10 cellular contexts compared by ENCODE assay signal in the genomic region with DNA sequence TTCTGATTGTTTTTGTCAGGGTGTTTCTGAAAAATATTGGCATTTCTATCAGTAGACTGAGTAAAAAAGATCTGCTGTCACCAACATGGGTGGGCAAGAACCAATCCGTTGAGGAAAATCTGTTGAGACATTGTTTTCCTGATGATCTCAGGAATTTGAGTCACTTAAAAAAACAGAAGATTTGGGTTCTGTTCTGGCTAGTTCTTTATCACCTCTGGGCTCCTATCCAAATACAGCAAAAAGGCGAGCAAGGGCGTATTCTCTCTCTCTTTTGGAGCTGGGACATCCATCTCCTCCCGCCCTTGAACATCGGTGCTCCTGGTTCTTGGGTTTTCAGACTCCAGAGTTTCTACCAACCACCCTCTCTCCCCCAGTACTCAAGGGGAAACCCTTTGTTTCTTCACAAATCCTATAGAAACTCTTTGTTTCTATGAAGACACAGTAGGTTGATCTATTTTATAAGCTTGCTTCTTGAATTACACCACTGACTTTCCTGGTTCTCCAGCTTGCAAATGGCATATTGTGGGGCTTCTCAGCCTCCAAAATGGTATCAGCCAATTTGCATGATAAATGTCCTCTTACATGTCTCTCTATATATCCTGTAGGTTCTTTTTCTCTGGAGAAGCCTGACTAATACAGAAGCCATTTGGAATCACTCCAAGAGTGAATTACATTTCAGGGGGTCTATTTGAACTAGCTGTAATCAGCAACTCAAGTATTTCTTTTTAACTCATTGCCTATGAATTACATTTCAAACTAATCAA.
DNase-seq lines count a peak whose midpoint lies in the region; TF ChIP-seq lines count a peak whose summit lies in the region.
"Had no signal": no experiment of that assay in that cellular context is flagged by ENCODE, and none has a peak within 500 bp of the region (broad histone marks: within the 10 kb centered on the region; RNA-seq: fewer than 3 reads in every experiment).

No MANE protein-coding gene starts in this region.

- peak; percentile 18 for DNase-seq in NCI-H69 (lab: John Stamatoyannopoulos, UW)
- DNase-seq in choroid plexus epithelial cell (ENCODE audit: low read depth): peak; percentile 65
- no peak for DNase-seq in neural progenitor cell (ENCODE audit: low spot score)
- DNase-seq in stimulated activated CD4-positive, alpha-beta T cell treated with anti-CD3 and anti-CD28 coated beads, Interleukin-1b, Interleukin-23, amount 100 ng/mL, for 48 hours: no peak
- DNase-seq in COR-L47 (lab: John Stamatoyannopoulos, UW): no peak
- DNase-seq in effector CD4-positive, alpha-beta T cell: no peak
- DNase-seq in hypothalamus (lab: John Stamatoyannopoulos, UW): no peak
- DNase-seq: naive thymus-derived CD4-positive, alpha-beta T cell had no signal

- no peaks in the 10 kb centered on the region for H3K27me3 Mint-ChIP-seq in neural progenitor cell (ENCODE audit: insufficient read depth, low read depth)
- H3K27me3 Mint-ChIP-seq: stimulated activated memory B cell treated with anti-CD40 and anti-IgM and Interleukin-4, amounts not matched to agents 10 μg/mL and 1 μg/mL and 100 μg/mL, for 72 hours had no signal

- peaks cover 6% of the 10 kb centered on the region for H3K4me1 Mint-ChIP-seq in neural progenitor cell
- H3K4me1 Mint-ChIP-seq: naive thymus-derived CD4-positive, alpha-beta T cell; stimulated activated memory B cell treated with anti-CD40 and anti-IgM and Interleukin-4, amounts not matched to agents 10 μg/mL and 1 μg/mL and 100 μg/mL, for 72 hours had no signal

- H3K4me1 ChIP-seq in HEK293 (ENCODE audit: control insufficient read depth, insufficient read depth, low read length) (peaks cover 11% of the 10 kb centered on the region), neural progenitor cell (peaks cover 8% of the 10 kb centered on the region)

- H3K9ac ChIP-seq in neural progenitor cell: no peak overlapping the region

- H3K9me3 Mint-ChIP-seq in neural progenitor cell: no peaks in the 10 kb centered on the region

- TF ChIP-seq CTCF in HEK293 (tag by site-specific recombination; IDR thresholded peaks at IDR 0.05) (no peak), choroid plexus epithelial cell (conservative IDR thresholded peaks at IDR 0.05; ENCODE audit: low read depth, low read length) (no peak), neural progenitor cell (IDR thresholded peaks at IDR 0.05) (no peak)

- no peaks in the 10 kb centered on the region for H3K27me3 ChIP-seq in neural progenitor cell

- no peaks in the 10 kb centered on the region for H3K36me3 ChIP-seq in HEK293 (ENCODE audit: control insufficient read depth in 2 of 2, insufficient read depth in 1 of 2, low read length in 2 of 2)
- H3K36me3 ChIP-seq in neural progenitor cell: no peaks in the 10 kb centered on the region

- CTCF ChIA-PET in HEK293 (lab: Yijun Ruan, JAX): no interaction called here

- H2AFZ ChIP-seq in neural progenitor cell (replicated peaks): peak overlapping the region; percentile 24

- H3K4me3 Mint-ChIP-seq in neural progenitor cell: no peak overlapping the region
- H3K4me3 Mint-ChIP-seq: naive thymus-derived CD4-positive, alpha-beta T cell; stimulated activated memory B cell treated with anti-CD40 and anti-IgM and Interleukin-4, amounts not matched to agents 10 μg/mL and 1 μg/mL and 100 μg/mL, for 72 hours had no signal

- H3K27ac ChIP-seq in HEK293 (ENCODE audit: extremely low read depth, low read depth, low read length) (peak overlapping the region; percentile 14; the same call in 1 of the 2 replicates), neural progenitor cell (no peak overlapping the region)

- no peaks in the 10 kb centered on the region for H3F3A ChIP-seq in neural progenitor cell (ENCODE audit: low read depth)

- no peak overlapping the region for H3K27ac Mint-ChIP-seq in neural progenitor cell
- H3K27ac Mint-ChIP-seq: naive thymus-derived CD4-positive, alpha-beta T cell; stimulated activated memory B cell treated with anti-CD40 and anti-IgM and Interleukin-4, amounts not matched to agents 10 μg/mL and 1 μg/mL and 100 μg/mL, for 72 hours had no signal

- H4K20me1 ChIP-seq in neural progenitor cell (ENCODE audit: low read depth): no peaks in the 10 kb centered on the region

- H3K4me2 ChIP-seq in neural progenitor cell: peak overlapping the region; percentile 29

- H3K4me3 ChIP-seq in HEK293 (ENCODE audit: low read depth, low read length) (no peak overlapping the region), choroid plexus epithelial cell (ENCODE audit: low read depth, low read length) (no peak overlapping the region), neural progenitor cell (no peak overlapping the region)

- H3K9me3 ChIP-seq in HEK293 (ENCODE audit: control insufficient read depth, insufficient read depth, low read depth, low read length) (no peaks in the 10 kb centered on the region), neural progenitor cell (ENCODE audit: low read depth) (no peaks in the 10 kb centered on the region)

- H3K36me3 Mint-ChIP-seq in neural progenitor cell: no peaks in the 10 kb centered on the region
- H3K36me3 Mint-ChIP-seq: stimulated activated memory B cell treated with anti-CD40 and anti-IgM and Interleukin-4, amounts not matched to agents 10 μg/mL and 1 μg/mL and 100 μg/mL, for 72 hours had no signal

- no peaks in the 10 kb centered on the region for H3K79me2 ChIP-seq in neural progenitor cell (ENCODE audit: low read depth)

- POLR2A ChIA-PET in HEK293 (lab: Yijun Ruan, JAX): interaction anchor here (0.6 to 0.7 kb wide), 2 partner anchors 48 to 1096 kb away, joined by 3 to 4 read pairs; no protein-coding TSS in a partner anchor

TF ChIP-seq in HEK293, 187 proteins besides CTCF, POLR2A, EP300 and RAD21 (continues in another document):
- no peak for TF ChIP-seq ZNF664 (tag by site-specific recombination; IDR thresholded peaks at IDR 0.05)
- TF ChIP-seq ZNF2 (tag by site-specific recombination; IDR thresholded peaks at IDR 0.05): no peak
- TF ChIP-seq, protein P1, sequence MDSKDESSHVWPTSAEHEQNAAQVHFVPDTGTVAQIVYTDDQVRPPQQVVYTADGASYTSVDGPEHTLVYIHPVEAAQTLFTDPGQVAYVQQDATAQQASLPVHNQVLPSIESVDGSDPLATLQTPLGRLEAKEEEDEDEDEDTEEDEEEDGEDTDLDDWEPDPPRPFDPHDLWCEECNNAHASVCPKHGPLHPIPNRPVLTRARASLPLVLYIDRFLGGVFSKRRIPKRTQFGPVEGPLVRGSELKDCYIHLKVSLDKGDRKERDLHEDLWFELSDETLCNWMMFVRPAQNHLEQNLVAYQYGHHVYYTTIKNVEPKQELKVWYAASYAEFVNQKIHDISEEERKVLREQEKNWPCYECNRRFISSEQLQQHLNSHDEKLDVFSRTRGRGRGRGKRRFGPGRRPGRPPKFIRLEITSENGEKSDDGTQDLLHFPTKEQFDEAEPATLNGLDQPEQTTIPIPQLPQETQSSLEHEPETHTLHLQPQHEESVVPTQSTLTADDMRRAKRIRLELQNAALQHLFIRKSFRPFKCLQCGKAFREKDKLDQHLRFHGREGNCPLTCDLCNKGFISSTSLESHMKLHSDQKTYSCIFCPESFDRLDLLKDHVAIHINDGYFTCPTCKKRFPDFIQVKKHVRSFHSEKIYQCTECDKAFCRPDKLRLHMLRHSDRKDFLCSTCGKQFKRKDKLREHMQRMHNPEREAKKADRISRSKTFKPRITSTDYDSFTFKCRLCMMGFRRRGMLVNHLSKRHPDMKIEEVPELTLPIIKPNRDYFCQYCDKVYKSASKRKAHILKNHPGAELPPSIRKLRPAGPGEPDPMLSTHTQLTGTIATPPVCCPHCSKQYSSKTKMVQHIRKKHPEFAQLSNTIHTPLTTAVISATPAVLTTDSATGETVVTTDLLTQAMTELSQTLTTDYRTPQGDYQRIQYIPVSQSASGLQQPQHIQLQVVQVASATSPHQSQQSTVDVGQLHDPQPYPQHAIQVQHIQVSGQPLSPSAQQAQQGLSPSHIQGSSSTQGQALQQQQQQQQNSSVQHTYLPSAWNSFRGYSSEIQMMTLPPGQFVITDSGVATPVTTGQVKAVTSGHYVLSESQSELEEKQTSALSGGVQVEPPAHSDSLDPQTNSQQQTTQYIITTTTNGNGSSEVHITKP (tag by site-specific recombination; IDR thresholded peaks at IDR 0.05): peak; percentile 94
- TF ChIP-seq, protein P2, sequence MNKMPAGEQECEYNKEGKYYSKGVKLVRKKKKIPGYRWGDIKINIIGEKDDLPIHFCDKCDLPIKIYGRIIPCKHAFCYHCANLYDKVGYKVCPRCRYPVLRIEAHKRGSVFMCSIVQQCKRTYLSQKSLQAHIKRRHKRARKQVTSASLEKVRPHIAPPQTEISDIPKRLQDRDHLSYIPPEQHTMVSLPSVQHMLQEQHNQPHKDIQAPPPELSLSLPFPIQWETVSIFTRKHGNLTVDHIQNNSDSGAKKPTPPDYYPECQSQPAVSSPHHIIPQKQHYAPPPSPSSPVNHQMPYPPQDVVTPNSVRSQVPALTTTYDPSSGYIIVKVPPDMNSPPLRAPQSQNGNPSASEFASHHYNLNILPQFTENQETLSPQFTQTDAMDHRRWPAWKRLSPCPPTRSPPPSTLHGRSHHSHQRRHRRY (tag by site-specific recombination; IDR thresholded peaks at IDR 0.05): no peak
- no peak for TF ChIP-seq ZNF629 (tag by site-specific recombination; IDR thresholded peaks at IDR 0.05)
- peak; percentile 95 for TF ChIP-seq ZNF10 (tag by site-specific recombination; IDR thresholded peaks at IDR 0.05)
- no peak for TF ChIP-seq ZNF530 (tag by site-specific recombination; IDR thresholded peaks at IDR 0.05; ENCODE audit: low read depth)
- TF ChIP-seq, protein P3, sequence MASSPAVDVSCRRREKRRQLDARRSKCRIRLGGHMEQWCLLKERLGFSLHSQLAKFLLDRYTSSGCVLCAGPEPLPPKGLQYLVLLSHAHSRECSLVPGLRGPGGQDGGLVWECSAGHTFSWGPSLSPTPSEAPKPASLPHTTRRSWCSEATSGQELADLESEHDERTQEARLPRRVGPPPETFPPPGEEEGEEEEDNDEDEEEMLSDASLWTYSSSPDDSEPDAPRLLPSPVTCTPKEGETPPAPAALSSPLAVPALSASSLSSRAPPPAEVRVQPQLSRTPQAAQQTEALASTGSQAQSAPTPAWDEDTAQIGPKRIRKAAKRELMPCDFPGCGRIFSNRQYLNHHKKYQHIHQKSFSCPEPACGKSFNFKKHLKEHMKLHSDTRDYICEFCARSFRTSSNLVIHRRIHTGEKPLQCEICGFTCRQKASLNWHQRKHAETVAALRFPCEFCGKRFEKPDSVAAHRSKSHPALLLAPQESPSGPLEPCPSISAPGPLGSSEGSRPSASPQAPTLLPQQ (tag by site-specific recombination; IDR thresholded peaks at IDR 0.05): 0 out of 2 replicates have a peak, but pooled peaks have one; percentile 33
- 0 out of 2 replicates have a peak, but pooled peaks have one; percentile 18 for TF ChIP-seq ZEB2 (tag by site-specific recombination; IDR thresholded peaks at IDR 0.05)
- TF ChIP-seq MZF1 (tag by site-specific recombination; IDR thresholded peaks at IDR 0.05; ENCODE audit: borderline replicate concordance): no peak
- TF ChIP-seq KLF8 (tag by site-specific recombination; IDR thresholded peaks at IDR 0.05): peak; percentile 41; the same call in 1 of the 2 replicates
- 0 out of 2 replicates have a peak, but pooled peaks have one; percentile 12 for TF ChIP-seq ZNF184 (tag by site-specific recombination; IDR thresholded peaks at IDR 0.05)

Comparison
In these comparisons a context has a peak if more than half of its experiments do, and no peak if none do; other contexts are left out.
1. DNase-seq: peak in NCI-H69 (single experiment) and choroid plexus epithelial cell (single experiment); none in neural progenitor cell (single experiment), stimulated activated CD4-positive, alpha-beta T cell treated with anti-CD3 and anti-CD28 coated beads, Interleukin-1b, Interleukin-23, amount 100 ng/mL, for 48 hours (single experiment), COR-L47 (single experiment), effector CD4-positive, alpha-beta T cell (single experiment) and hypothalamus (0 of 51).